Comparison of ENCODE assay signal across 11 cellular contexts in genomic region chr12:22018860-22019259, GRCh38. TPM values are rescaled to one million over a fixed set of nuclear protein-coding genes. Genes with fewer than 3 reads are reported as not detected.
A peak's percentile ranks its signal among the peaks of the same experiment; 100 is the strongest.
DNase-seq lines count a peak whose midpoint lies in the region; ATAC-seq, FAIRE-seq and TF ChIP-seq lines count a peak whose summit lies in the region.
"Had no signal": no experiment of that assay in that cellular context is flagged by ENCODE, and none has a peak within 500 bp of the region (broad histone marks: within the 10 kb centered on the region; RNA-seq: fewer than 3 reads in every experiment).

No MANE protein-coding gene starts in this region.

- DNase-seq in AG09309 (ENCODE audit: low read depth) (no peak), GM19239 (ENCODE audit: insufficient read length, low spot score) (no peak), left lobe of liver (ENCODE audit: low spot score) (no peak), NCI-H2081 (lab: John Stamatoyannopoulos, UW) (no peak), cortex of kidney (lab: John Stamatoyannopoulos, UW) (no peak), NCI-H2029 (lab: John Stamatoyannopoulos, UW) (no peak)
- DNase-seq: naive B cell; stimulated activated naive CD8-positive, alpha-beta T cell treated with anti-CD3 and anti-CD28 coated beads, Interleukin-15, Interleukin-2, amounts not matched to agents 100 U/mL and 50 U/mL, for 24 hours had no signal

- H3K27ac ChIP-seq in VCaP = no peak overlapping the region
- H3K27ac ChIP-seq: SJCRH30 had no signal

- no peak overlapping the region for H3K4me3 ChIP-seq in AG09309 (ENCODE audit: control insufficient read depth, low read depth, low read length)
- H3K4me3 ChIP-seq: SJCRH30 had no signal

- peak; percentile 69 for ATAC-seq in left lobe of liver
- no peak for ATAC-seq in HG03039 (IDR thresholded peaks at IDR 0.05; ENCODE audit: unreplicated experiment)
- ATAC-seq: stimulated activated naive CD8-positive, alpha-beta T cell treated with anti-CD3 and anti-CD28 coated beads, Interleukin-15, Interleukin-2, amounts not matched to agents 100 U/mL and 50 U/mL, for 24 hours had no signal

- FAIRE-seq in GM19239 (lab: Jason Lieb, UNC) = peak; percentile 42

- TF ChIP-seq CTCF in AG09309 (IDR thresholded peaks at IDR 0.05; ENCODE audit: control insufficient read depth, insufficient read depth, low read depth, low read length, missing control alignments) = peak; percentile 30
- TF ChIP-seq CTCF in VCaP (conservative IDR thresholded peaks at IDR 0.05) = peak; percentile 80

RNA-seq across cellular contexts. Expression of gene CMAS, which starts 27.2 kb away (rescaled TPM):
- total RNA-seq in left lobe of liver = 41.1 TPM
